Comparison of ENCODE assay signal across 15 cellular contexts in the genomic region with DNA sequence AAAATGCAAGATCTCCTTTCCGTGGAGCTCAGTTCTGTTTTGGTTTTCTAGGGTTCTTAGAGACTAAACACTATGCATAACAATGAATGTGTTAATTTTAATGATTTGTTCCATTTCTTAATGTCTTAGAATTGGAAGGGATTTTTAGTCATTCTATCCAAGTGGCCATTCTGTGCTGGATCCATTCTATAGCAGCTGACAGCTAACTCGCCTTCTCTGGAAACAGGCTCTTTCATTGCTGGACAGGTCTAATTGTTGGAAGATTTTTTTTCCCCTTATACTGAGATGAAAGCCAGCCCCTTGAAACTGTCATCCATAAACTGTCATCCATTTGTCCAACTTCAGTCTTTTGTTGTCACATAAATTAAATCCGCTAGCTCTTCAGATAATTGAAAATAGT.
"Had no signal": no experiment of that assay in that cellular context is flagged by ENCODE, and none has a peak within 500 bp of the region (broad histone marks: within the 10 kb centered on the region; RNA-seq: fewer than 3 reads in every experiment).

No MANE protein-coding gene starts in this region.

- H3K36me3 ChIP-seq: lower lobe of right lung, suprapubic skin, upper lobe of left lung, WERI-Rb-1 had no signal

- H3K4me3 ChIP-seq: lower lobe of right lung, suprapubic skin, upper lobe of left lung had no signal

- DNase-seq: activated CD4-positive, alpha-beta T cell treated with anti-CD3 and anti-CD28 coated beads for 4 hours; activated CD8-positive, alpha-beta memory T cell treated with anti-CD3 and anti-CD28 coated beads, Interleukin-2, amount 50 U/mL, for 4 hours; activated CD8-positive, alpha-beta T cell treated with anti-CD3 and anti-CD28 coated beads for 36 hours; activated gamma-delta T cell treated with Interleukin-2 at 50 U/mL for 16 hours; activated naive CD8-positive, alpha-beta T cell treated with anti-CD3 and anti-CD28 coated beads for 36 hours; activated T-cell treated with anti-CD3 and anti-CD28 coated beads, Interleukin-2, amount 50 U/mL, for 72 hours; endodermal cell; hypothalamus; lower lobe of right lung; naive thymus-derived CD4-positive, alpha-beta T cell; stimulated activated CD4-positive, alpha-beta T cell treated with anti-CD3 and anti-CD28 coated beads, Interleukin-12 subunit alpha, Interleukin-12 subunit beta, amount 100 ng/mL, for 4 hours; stimulated activated naive CD4-positive, alpha-beta T cell; upper lobe of left lung; WERI-Rb-1 had no signal

- H3K9me3 ChIP-seq: lower lobe of right lung, suprapubic skin, upper lobe of left lung had no signal

- H3K27me3 ChIP-seq: suprapubic skin, upper lobe of left lung had no signal

- H3K27ac ChIP-seq: lower lobe of right lung, suprapubic skin, upper lobe of left lung, WERI-Rb-1 had no signal

- H3K4me1 ChIP-seq: lower lobe of right lung had no signal

- ATAC-seq: activated CD8-positive, alpha-beta T cell treated with anti-CD3 and anti-CD28 coated beads for 36 hours; activated T-cell treated with anti-CD3 and anti-CD28 coated beads, Interleukin-2, amount 50 U/mL, for 72 hours; lower lobe of right lung; naive thymus-derived CD4-positive, alpha-beta T cell had no signal
